1 cellular context compared by ENCODE assay signal in the genomic region with DNA sequence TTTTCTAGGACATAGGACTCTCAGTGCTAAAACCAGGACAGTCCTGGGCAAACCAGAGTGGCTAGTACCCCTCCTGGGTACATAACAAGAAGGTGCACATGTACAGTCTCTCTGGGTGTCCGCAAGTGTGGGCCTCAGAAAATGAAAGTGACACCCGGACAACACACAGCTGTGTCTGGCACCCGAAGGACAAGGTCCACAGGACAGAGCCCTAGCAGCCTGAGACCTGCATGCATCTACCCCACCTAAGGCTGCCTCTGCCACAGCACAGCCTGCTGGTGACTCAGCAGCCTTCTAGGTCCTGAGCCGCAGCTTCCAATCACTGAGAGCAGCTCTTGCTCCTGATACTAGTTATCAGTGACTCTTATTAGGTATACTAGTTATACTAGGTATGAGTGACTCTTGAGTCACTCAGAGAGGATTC.
A peak's percentile ranks its signal among the peaks of the same experiment; 100 is the strongest.
TF ChIP-seq lines count a peak whose summit lies in the region.

No MANE protein-coding gene starts in this region.

TF ChIP-seq in HepG2, 621 proteins besides CTCF, POLR2A, EP300 and RAD21 (continued from another document and continues in another):
- TF ChIP-seq ATAD3A (CRISPR knock-in tag; IDR thresholded peaks at IDR 0.05) (no peak), ZFP62 (CRISPR knock-in tag; IDR thresholded peaks at IDR 0.05) (no peak), ZBTB21 (CRISPR knock-in tag; IDR thresholded peaks at IDR 0.05) (no peak), NBN (conservative IDR thresholded peaks at IDR 0.05) (no peak), HNRNPLL (IDR thresholded peaks at IDR 0.05; ENCODE audit: low read depth, low read length, poor library complexity, severe bottlenecking) (no peak), CREB1 (IDR thresholded peaks at IDR 0.05) (no peak), CREB1 (CRISPR knock-in tag; IDR thresholded peaks at IDR 0.05) (no peak; the same call in 1 of the 2 replicates), SMARCC2 (IDR thresholded peaks at IDR 0.05) (no peak), ZNF766 (CRISPR knock-in tag; IDR thresholded peaks at IDR 0.05; ENCODE audit: borderline replicate concordance) (no peak), ZNF577 (CRISPR knock-in tag; IDR thresholded peaks at IDR 0.05; ENCODE audit: borderline replicate concordance, low read depth) (no peak), FOSL2 (CRISPR knock-in tag; IDR thresholded peaks at IDR 0.05) (peak; percentile 82), GATAD2A (CRISPR knock-in tag; IDR thresholded peaks at IDR 0.05) (peak; percentile 77), ZNF232 (CRISPR knock-in tag; IDR thresholded peaks at IDR 0.05; ENCODE audit: borderline replicate concordance) (no peak), ZNF124 (CRISPR knock-in tag; IDR thresholded peaks at IDR 0.05) (0 out of 2 replicates have a peak, but pooled peaks have one; percentile 75), TGIF2 (CRISPR knock-in tag; IDR thresholded peaks at IDR 0.05) (0 out of 2 replicates have a peak, but pooled peaks have one; percentile 48), CBFB (CRISPR knock-in tag; IDR thresholded peaks at IDR 0.05) (no peak), KLF16 (CRISPR knock-in tag; IDR thresholded peaks at IDR 0.05) (no peak), SRY (CRISPR knock-in tag; IDR thresholded peaks at IDR 0.05) (no peak), ZNF879 (CRISPR knock-in tag; IDR thresholded peaks at IDR 0.05) (no peak), ZNF382 (CRISPR knock-in tag; IDR thresholded peaks at IDR 0.05; ENCODE audit: borderline replicate concordance) (no peak), KLF12 (CRISPR knock-in tag; IDR thresholded peaks at IDR 0.05; ENCODE audit: borderline replicate concordance) (no peak), U2AF2 (IDR thresholded peaks at IDR 0.05; ENCODE audit: low read depth, low read length) (no peak), NFATC3 (CRISPR knock-in tag; IDR thresholded peaks at IDR 0.05) (no peak), ZNF572 (CRISPR knock-in tag; IDR thresholded peaks at IDR 0.05) (no peak), SATB2 (CRISPR knock-in tag; IDR thresholded peaks at IDR 0.05) (no peak), ZNF235 (CRISPR knock-in tag; IDR thresholded peaks at IDR 0.05; ENCODE audit: borderline replicate concordance) (no peak), ONECUT2 (CRISPR knock-in tag; IDR thresholded peaks at IDR 0.05) (no peak), HDAC2 (CRISPR knock-in tag; IDR thresholded peaks at IDR 0.05) (peak; percentile 76), SAFB2 (CRISPR knock-in tag; IDR thresholded peaks at IDR 0.05; ENCODE audit: borderline replicate concordance, low read depth) (no peak), ZSCAN12 (CRISPR knock-in tag; IDR thresholded peaks at IDR 0.05) (no peak), ZSCAN29 (CRISPR knock-in tag; conservative IDR thresholded peaks at IDR 0.05) (0 out of 2 replicates have a peak, but pooled peaks have one; percentile 45), CBX1 (IDR thresholded peaks at IDR 0.05; ENCODE audit: low read depth) (no peak), SP4 (CRISPR knock-in tag; IDR thresholded peaks at IDR 0.05) (no peak), TCF7 (IDR thresholded peaks at IDR 0.05; ENCODE audit: low read depth) (no peak), PRPF4 (IDR thresholded peaks at IDR 0.05; ENCODE audit: low read depth, low read length, poor library complexity, severe bottlenecking) (no peak), ZNF790 (CRISPR knock-in tag; IDR thresholded peaks at IDR 0.05; ENCODE audit: borderline replicate concordance) (no peak), SALL2 (CRISPR knock-in tag; IDR thresholded peaks at IDR 0.05) (peak; percentile 69; the same call in 1 of the 2 replicates), HNF4A (CRISPR knock-in tag; IDR thresholded peaks at IDR 0.05) (peak; percentile 93), POLR2G (IDR thresholded peaks at IDR 0.05; ENCODE audit: low read depth, low read length) (peak; percentile 65)
- TF ChIP-seq, protein P1, sequence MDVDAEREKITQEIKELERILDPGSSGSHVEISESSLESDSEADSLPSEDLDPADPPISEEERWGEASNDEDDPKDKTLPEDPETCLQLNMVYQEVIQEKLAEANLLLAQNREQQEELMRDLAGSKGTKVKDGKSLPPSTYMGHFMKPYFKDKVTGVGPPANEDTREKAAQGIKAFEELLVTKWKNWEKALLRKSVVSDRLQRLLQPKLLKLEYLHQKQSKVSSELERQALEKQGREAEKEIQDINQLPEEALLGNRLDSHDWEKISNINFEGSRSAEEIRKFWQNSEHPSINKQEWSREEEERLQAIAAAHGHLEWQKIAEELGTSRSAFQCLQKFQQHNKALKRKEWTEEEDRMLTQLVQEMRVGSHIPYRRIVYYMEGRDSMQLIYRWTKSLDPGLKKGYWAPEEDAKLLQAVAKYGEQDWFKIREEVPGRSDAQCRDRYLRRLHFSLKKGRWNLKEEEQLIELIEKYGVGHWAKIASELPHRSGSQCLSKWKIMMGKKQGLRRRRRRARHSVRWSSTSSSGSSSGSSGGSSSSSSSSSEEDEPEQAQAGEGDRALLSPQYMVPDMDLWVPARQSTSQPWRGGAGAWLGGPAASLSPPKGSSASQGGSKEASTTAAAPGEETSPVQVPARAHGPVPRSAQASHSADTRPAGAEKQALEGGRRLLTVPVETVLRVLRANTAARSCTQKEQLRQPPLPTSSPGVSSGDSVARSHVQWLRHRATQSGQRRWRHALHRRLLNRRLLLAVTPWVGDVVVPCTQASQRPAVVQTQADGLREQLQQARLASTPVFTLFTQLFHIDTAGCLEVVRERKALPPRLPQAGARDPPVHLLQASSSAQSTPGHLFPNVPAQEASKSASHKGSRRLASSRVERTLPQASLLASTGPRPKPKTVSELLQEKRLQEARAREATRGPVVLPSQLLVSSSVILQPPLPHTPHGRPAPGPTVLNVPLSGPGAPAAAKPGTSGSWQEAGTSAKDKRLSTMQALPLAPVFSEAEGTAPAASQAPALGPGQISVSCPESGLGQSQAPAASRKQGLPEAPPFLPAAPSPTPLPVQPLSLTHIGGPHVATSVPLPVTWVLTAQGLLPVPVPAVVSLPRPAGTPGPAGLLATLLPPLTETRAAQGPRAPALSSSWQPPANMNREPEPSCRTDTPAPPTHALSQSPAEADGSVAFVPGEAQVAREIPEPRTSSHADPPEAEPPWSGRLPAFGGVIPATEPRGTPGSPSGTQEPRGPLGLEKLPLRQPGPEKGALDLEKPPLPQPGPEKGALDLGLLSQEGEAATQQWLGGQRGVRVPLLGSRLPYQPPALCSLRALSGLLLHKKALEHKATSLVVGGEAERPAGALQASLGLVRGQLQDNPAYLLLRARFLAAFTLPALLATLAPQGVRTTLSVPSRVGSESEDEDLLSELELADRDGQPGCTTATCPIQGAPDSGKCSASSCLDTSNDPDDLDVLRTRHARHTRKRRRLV (CRISPR knock-in tag; IDR thresholded peaks at IDR 0.05) = no peak
- TF ChIP-seq, protein P2, sequence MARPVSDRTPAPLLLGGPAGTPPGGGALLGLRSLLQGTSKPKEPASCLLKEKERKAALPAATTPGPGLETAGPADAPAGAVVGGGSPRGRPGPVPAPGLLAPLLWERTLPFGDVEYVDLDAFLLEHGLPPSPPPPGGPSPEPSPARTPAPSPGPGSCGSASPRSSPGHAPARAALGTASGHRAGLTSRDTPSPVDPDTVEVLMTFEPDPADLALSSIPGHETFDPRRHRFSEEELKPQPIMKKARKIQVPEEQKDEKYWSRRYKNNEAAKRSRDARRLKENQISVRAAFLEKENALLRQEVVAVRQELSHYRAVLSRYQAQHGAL (CRISPR knock-in tag; IDR thresholded peaks at IDR 0.05; ENCODE audit: not compliant biosample characterization) = no peak
- TF ChIP-seq, protein P3, sequence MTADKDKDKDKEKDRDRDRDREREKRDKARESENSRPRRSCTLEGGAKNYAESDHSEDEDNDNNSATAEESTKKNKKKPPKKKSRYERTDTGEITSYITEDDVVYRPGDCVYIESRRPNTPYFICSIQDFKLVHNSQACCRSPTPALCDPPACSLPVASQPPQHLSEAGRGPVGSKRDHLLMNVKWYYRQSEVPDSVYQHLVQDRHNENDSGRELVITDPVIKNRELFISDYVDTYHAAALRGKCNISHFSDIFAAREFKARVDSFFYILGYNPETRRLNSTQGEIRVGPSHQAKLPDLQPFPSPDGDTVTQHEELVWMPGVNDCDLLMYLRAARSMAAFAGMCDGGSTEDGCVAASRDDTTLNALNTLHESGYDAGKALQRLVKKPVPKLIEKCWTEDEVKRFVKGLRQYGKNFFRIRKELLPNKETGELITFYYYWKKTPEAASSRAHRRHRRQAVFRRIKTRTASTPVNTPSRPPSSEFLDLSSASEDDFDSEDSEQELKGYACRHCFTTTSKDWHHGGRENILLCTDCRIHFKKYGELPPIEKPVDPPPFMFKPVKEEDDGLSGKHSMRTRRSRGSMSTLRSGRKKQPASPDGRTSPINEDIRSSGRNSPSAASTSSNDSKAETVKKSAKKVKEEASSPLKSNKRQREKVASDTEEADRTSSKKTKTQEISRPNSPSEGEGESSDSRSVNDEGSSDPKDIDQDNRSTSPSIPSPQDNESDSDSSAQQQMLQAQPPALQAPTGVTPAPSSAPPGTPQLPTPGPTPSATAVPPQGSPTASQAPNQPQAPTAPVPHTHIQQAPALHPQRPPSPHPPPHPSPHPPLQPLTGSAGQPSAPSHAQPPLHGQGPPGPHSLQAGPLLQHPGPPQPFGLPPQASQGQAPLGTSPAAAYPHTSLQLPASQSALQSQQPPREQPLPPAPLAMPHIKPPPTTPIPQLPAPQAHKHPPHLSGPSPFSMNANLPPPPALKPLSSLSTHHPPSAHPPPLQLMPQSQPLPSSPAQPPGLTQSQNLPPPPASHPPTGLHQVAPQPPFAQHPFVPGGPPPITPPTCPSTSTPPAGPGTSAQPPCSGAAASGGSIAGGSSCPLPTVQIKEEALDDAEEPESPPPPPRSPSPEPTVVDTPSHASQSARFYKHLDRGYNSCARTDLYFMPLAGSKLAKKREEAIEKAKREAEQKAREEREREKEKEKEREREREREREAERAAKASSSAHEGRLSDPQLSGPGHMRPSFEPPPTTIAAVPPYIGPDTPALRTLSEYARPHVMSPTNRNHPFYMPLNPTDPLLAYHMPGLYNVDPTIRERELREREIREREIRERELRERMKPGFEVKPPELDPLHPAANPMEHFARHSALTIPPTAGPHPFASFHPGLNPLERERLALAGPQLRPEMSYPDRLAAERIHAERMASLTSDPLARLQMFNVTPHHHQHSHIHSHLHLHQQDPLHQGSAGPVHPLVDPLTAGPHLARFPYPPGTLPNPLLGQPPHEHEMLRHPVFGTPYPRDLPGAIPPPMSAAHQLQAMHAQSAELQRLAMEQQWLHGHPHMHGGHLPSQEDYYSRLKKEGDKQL (CRISPR knock-in tag; IDR thresholded peaks at IDR 0.05; ENCODE audit: low read depth) = no peak
- TF ChIP-seq, protein P4, sequence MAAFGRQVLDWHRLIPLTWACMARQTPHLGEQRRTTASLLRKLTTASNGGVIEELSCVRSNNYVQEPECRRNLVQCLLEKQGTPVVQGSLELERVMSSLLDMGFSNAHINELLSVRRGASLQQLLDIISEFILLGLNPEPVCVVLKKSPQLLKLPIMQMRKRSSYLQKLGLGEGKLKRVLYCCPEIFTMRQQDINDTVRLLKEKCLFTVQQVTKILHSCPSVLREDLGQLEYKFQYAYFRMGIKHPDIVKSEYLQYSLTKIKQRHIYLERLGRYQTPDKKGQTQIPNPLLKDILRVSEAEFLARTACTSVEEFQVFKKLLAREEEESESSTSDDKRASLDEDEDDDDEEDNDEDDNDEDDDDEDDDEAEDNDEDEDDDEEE (CRISPR knock-in tag; IDR thresholded peaks at IDR 0.05) = no peak
- TF ChIP-seq, protein P5, sequence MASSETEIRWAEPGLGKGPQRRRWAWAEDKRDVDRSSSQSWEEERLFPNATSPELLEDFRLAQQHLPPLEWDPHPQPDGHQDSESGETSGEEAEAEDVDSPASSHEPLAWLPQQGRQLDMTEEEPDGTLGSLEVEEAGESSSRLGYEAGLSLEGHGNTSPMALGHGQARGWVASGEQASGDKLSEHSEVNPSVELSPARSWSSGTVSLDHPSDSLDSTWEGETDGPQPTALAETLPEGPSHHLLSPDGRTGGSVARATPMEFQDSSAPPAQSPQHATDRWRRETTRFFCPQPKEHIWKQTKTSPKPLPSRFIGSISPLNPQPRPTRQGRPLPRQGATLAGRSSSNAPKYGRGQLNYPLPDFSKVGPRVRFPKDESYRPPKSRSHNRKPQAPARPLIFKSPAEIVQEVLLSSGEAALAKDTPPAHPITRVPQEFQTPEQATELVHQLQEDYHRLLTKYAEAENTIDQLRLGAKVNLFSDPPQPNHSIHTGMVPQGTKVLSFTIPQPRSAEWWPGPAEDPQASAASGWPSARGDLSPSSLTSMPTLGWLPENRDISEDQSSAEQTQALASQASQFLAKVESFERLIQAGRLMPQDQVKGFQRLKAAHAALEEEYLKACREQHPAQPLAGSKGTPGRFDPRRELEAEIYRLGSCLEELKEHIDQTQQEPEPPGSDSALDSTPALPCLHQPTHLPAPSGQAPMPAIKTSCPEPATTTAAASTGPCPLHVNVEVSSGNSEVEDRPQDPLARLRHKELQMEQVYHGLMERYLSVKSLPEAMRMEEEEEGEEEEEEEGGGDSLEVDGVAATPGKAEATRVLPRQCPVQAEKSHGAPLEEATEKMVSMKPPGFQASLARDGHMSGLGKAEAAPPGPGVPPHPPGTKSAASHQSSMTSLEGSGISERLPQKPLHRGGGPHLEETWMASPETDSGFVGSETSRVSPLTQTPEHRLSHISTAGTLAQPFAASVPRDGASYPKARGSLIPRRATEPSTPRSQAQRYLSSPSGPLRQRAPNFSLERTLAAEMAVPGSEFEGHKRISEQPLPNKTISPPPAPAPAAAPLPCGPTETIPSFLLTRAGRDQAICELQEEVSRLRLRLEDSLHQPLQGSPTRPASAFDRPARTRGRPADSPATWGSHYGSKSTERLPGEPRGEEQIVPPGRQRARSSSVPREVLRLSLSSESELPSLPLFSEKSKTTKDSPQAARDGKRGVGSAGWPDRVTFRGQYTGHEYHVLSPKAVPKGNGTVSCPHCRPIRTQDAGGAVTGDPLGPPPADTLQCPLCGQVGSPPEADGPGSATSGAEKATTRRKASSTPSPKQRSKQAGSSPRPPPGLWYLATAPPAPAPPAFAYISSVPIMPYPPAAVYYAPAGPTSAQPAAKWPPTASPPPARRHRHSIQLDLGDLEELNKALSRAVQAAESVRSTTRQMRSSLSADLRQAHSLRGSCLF (CRISPR knock-in tag; IDR thresholded peaks at IDR 0.05; ENCODE audit: borderline replicate concordance) = no peak
- TF ChIP-seq, protein P6, sequence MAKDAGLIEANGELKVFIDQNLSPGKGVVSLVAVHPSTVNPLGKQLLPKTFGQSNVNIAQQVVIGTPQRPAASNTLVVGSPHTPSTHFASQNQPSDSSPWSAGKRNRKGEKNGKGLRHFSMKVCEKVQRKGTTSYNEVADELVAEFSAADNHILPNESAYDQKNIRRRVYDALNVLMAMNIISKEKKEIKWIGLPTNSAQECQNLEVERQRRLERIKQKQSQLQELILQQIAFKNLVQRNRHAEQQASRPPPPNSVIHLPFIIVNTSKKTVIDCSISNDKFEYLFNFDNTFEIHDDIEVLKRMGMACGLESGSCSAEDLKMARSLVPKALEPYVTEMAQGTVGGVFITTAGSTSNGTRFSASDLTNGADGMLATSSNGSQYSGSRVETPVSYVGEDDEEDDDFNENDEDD (CRISPR knock-in tag; IDR thresholded peaks at IDR 0.05; ENCODE audit: borderline replicate concordance) = no peak
